Comparison of ENCODE assay signal across 2 cellular contexts in the genomic region with DNA sequence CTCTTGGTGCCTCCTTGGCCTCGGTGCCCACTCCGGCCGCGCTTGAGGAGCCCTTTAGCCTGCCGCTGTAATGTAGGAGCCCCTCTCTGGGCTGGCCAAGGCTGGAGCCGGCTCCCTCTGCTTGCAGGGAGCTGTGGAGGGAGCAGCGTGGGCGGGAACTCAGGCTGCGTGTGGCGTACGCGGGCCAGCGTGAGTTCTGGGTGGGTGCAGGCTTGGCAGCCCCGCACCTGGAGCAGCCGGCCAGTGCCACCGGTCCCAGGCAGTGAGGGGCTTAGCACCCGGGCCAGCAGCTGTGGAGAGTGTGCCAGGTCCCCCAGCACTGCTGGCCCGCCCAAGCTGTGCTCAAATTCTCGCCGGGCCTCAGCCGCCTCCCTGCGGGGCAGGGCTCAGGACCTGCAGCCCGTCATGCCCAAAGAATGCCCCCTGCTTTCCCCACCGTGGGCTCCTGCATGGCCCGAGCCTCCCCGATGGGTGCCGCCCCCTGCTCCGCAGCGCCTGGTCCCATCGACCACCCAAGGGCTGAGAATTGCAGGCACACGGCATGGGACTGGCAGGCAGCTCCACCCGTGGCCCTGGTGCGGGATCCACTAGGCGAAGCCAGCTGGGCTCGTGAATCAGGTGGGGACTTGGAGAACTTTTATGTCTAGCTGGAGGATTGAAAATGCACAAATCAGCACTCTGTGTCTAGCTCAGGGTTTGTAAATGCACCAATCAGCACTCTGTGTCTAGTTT.
TF ChIP-seq lines count a peak whose summit lies in the region.

No MANE protein-coding gene starts in this region.

TF ChIP-seq in GM23338, 12 proteins besides CTCF, POLR2A, EP300 and RAD21 (continued from another document and continues in another):
- no peak for TF ChIP-seq ZNF331 (CRISPR knock-in tag; IDR thresholded peaks at IDR 0.05; ENCODE audit: low read depth)
- TF ChIP-seq JUNB (IDR thresholded peaks at IDR 0.05; ENCODE audit: unreplicated experiment) = no peak
- TF ChIP-seq STAT1 (IDR thresholded peaks at IDR 0.05; ENCODE audit: unreplicated experiment) = no peak
- no peak for TF ChIP-seq EZH2phosphoT487 (IDR thresholded peaks at IDR 0.05; ENCODE audit: unreplicated experiment)
- TF ChIP-seq NANOG (IDR thresholded peaks at IDR 0.05; ENCODE audit: borderline replicate concordance) = no peak
- no peak for TF ChIP-seq ZNF114 (CRISPR knock-in tag; IDR thresholded peaks at IDR 0.05)
- TF ChIP-seq, protein P1, sequence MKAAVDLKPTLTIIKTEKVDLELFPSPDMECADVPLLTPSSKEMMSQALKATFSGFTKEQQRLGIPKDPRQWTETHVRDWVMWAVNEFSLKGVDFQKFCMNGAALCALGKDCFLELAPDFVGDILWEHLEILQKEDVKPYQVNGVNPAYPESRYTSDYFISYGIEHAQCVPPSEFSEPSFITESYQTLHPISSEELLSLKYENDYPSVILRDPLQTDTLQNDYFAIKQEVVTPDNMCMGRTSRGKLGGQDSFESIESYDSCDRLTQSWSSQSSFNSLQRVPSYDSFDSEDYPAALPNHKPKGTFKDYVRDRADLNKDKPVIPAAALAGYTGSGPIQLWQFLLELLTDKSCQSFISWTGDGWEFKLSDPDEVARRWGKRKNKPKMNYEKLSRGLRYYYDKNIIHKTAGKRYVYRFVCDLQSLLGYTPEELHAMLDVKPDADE (IDR thresholded peaks at IDR 0.05) = no peak
- TF ChIP-seq, protein P2, sequence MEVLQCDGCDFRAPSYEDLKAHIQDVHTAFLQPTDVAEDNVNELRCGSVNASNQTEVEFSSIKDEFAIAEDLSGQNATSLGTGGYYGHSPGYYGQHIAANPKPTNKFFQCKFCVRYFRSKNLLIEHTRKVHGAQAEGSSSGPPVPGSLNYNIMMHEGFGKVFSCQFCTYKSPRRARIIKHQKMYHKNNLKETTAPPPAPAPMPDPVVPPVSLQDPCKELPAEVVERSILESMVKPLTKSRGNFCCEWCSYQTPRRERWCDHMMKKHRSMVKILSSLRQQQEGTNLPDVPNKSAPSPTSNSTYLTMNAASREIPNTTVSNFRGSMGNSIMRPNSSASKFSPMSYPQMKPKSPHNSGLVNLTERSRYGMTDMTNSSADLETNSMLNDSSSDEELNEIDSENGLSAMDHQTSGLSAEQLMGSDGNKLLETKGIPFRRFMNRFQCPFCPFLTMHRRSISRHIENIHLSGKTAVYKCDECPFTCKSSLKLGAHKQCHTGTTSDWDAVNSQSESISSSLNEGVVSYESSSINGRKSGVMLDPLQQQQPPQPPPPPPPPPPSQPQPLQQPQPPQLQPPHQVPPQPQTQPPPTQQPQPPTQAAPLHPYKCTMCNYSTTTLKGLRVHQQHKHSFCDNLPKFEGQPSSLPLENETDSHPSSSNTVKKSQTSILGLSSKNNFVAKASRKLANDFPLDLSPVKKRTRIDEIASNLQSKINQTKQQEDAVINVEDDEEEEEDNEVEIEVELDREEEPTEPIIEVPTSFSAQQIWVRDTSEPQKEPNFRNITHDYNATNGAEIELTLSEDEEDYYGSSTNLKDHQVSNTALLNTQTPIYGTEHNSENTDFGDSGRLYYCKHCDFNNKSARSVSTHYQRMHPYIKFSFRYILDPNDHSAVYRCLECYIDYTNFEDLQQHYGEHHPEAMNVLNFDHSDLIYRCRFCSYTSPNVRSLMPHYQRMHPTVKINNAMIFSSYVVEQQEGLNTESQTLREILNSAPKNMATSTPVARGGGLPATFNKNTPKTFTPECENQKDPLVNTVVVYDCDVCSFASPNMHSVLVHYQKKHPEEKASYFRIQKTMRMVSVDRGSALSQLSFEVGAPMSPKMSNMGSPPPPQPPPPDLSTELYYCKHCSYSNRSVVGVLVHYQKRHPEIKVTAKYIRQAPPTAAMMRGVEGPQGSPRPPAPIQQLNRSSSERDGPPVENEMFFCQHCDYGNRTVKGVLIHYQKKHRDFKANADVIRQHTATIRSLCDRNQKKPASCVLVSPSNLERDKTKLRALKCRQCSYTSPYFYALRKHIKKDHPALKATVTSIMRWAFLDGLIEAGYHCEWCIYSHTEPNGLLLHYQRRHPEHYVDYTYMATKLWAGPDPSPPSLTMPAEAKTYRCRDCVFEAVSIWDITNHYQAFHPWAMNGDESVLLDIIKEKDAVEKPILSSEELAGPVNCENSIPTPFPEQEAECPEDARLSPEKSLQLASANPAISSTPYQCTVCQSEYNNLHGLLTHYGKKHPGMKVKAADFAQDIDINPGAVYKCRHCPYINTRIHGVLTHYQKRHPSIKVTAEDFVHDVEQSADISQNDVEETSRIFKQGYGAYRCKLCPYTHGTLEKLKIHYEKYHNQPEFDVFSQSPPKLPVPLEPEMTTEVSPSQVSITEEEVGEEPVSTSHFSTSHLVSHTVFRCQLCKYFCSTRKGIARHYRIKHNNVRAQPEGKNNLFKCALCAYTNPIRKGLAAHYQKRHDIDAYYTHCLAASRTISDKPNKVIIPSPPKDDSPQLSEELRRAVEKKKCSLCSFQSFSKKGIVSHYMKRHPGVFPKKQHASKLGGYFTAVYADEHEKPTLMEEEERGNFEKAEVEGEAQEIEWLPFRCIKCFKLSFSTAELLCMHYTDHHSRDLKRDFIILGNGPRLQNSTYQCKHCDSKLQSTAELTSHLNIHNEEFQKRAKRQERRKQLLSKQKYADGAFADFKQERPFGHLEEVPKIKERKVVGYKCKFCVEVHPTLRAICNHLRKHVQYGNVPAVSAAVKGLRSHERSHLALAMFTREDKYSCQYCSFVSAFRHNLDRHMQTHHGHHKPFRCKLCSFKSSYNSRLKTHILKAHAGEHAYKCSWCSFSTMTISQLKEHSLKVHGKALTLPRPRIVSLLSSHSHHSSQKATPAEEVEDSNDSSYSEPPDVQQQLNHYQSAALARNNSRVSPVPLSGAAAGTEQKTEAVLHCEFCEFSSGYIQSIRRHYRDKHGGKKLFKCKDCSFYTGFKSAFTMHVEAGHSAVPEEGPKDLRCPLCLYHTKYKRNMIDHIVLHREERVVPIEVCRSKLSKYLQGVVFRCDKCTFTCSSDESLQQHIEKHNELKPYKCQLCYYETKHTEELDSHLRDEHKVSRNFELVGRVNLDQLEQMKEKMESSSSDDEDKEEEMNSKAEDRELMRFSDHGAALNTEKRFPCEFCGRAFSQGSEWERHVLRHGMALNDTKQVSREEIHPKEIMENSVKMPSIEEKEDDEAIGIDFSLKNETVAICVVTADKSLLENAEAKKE (CRISPR knock-in tag; IDR thresholded peaks at IDR 0.05) = no peak

TF ChIP-seq in HEK293, 187 proteins besides CTCF, POLR2A, EP300 and RAD21:
- TF ChIP-seq ZNF37A (tag by site-specific recombination; IDR thresholded peaks at IDR 0.05) (no peak), SETDB1 (IDR thresholded peaks at IDR 0.05; ENCODE audit: insufficient read length, low read length) (peak; percentile 4), ZNF549 (tag by site-specific recombination; IDR thresholded peaks at IDR 0.05) (peak; percentile 53; the same call in 1 of the 2 replicates)
